Comparison of ENCODE assay signal across 8 cellular contexts in genomic region chr2:159615187-159615935, GRCh38. TPM values are rescaled to one million over a fixed set of nuclear protein-coding genes. Genes with fewer than 3 reads are reported as not detected.
DNase-seq lines count a peak whose midpoint lies in the region; ATAC-seq and TF ChIP-seq lines count a peak whose summit lies in the region.

No MANE protein-coding gene starts in this region.

- H3K4me1 ChIP-seq in CD4-positive, CD25-positive, alpha-beta regulatory T cell (ENCODE audit: control insufficient read depth, insufficient read depth, low read length, poor library complexity, severe bottlenecking): peaks cover 20% of the 10 kb centered on the region

- H3K4me1 Mint-ChIP-seq in CD4-positive, CD25-positive, alpha-beta regulatory T cell: peaks cover 5 to 14% (median 8%) of the 10 kb centered on the region in 4 donors

- 1% methylated on average over 28 to 42 of the region's 45 CpGs for WGBS in lower leg skin, 2 donors

- DNase-seq in CD4-positive, CD25-positive, alpha-beta regulatory T cell: peak; percentile 17 to 44 (median 32)
- DNase-seq in NCI-H526 treated with DMSO at 0.1 percent for 48 hours (lab: John Stamatoyannopoulos, UW) (peak; percentile 89), lower leg skin (ENCODE audit: low spot score in 2 of 2) (peak; percentile 88 to 97)
- peak; percentile 42 to 50 for DNase-seq in activated CD4-positive, alpha-beta T cell treated with anti-CD3 and anti-CD28 coated beads, Interleukin-2, amount 50 U/mL, for 48 hours
- peak; percentile 5 for DNase-seq in effector CD4-positive, alpha-beta T cell
- DNase-seq in stimulated activated CD4-positive, alpha-beta T cell treated with anti-CD3 and anti-CD28 coated beads, Interleukin-4, amount 100 ng/mL, for 48 hours (ENCODE audit: low read depth in 2 of 2): peak; percentile 12 to 28

- intact Hi-C loops in lower leg skin (cut with DNase I; ENCODE audit: low total_unique reads): no loop called here

- H3K27ac Mint-ChIP-seq in CD4-positive, CD25-positive, alpha-beta regulatory T cell: peak overlapping the region in 2 of 3 donors; percentile 35 to 78

- H3K27me3 Mint-ChIP-seq in CD4-positive, CD25-positive, alpha-beta regulatory T cell: peaks cover 32% of the 10 kb centered on the region

- peaks cover 11% of the 10 kb centered on the region for H3K27me3 ChIP-seq in CD4-positive, CD25-positive, alpha-beta regulatory T cell (ENCODE audit: control insufficient read depth, insufficient read depth, low read length)

- no peaks in the 10 kb centered on the region for H3K9me3 ChIP-seq in CD4-positive, CD25-positive, alpha-beta regulatory T cell (ENCODE audit: control insufficient read depth in 2 of 2, low read length in 2 of 2)

- H3K27ac ChIP-seq in CD4-positive, CD25-positive, alpha-beta regulatory T cell (ENCODE audit: insufficient read depth, low read length, poor library complexity, severe bottlenecking): peak overlapping the region; percentile 23

- peak overlapping the region; percentile 69 for H3K4me3 ChIP-seq in CD4-positive, CD25-positive, alpha-beta regulatory T cell (ENCODE audit: low read depth, low read length)
- H3K4me3 ChIP-seq in lower leg skin (ENCODE audit: low read depth, poor library complexity, severe bottlenecking): peak overlapping the region; percentile 84

- H3K36me3 Mint-ChIP-seq in CD4-positive, CD25-positive, alpha-beta regulatory T cell: no peaks in the 10 kb centered on the region

- TF ChIP-seq CTCF in lower leg skin (IDR thresholded peaks at IDR 0.05): no peak

- no peaks in the 10 kb centered on the region for H3K36me3 ChIP-seq in CD4-positive, CD25-positive, alpha-beta regulatory T cell (ENCODE audit: control insufficient read depth, insufficient read depth, low read length)

- peaks cover 0 to 2% (median 0%) of the 10 kb centered on the region in 7 donors for H3K9me3 Mint-ChIP-seq in CD4-positive, CD25-positive, alpha-beta regulatory T cell

- TF ChIP-seq POLR2A in lower leg skin (IDR thresholded peaks at IDR 0.05): peak in 1 of 2 donors; percentile 61

- ATAC-seq in CD4-positive, CD25-positive, alpha-beta regulatory T cell (ENCODE audit: low read depth in 2 of 2): peak; percentile 47 to 58
- ATAC-seq in GM19372 (IDR thresholded peaks at IDR 0.05; ENCODE audit: low read depth, unreplicated experiment) (peak; percentile 75), HG03460 (IDR thresholded peaks at IDR 0.05; ENCODE audit: unreplicated experiment) (peak; percentile 69)

- H3K4me3 Mint-ChIP-seq in CD4-positive, CD25-positive, alpha-beta regulatory T cell: peak overlapping the region; percentile 88 to 95 (median 92)

RNA-seq across cellular contexts. Expression of gene BAZ2B, which starts 1.0 kb away (rescaled TPM):
- 39.6 TPM for total RNA-seq in CD4-positive, CD25-positive, alpha-beta regulatory T cell
- 10 to 100 TPM in 1 of 4 donors, 1 to 10 TPM in 3; 7.8 to 15.6 (median 9.4) TPM for polyA plus RNA-seq in CD4-positive, CD25-positive, alpha-beta regulatory T cell
- total RNA-seq in lower leg skin: 10 to 100 TPM; 46.8 to 72.8 (median 53.4) TPM

Comparison
In these comparisons a context has a peak if more than half of its experiments do, and no peak if none do; other contexts are left out.
1. Peak in every context shown above with its lines: DNase-seq, ATAC-seq, H3K4me3 ChIP-seq and H3K27ac ChIP-seq.
2. DNase-seq: peak in every context shown above with its lines; median percentile 92 in lower leg skin; 89 in NCI-H526 treated with DMSO at 0.1 percent for 48 hours; 46 in activated CD4-positive, alpha-beta T cell treated with anti-CD3 and anti-CD28 coated beads, Interleukin-2, amount 50 U/mL, for 48 hours; 32 in CD4-positive, CD25-positive, alpha-beta regulatory T cell; 20 in stimulated activated CD4-positive, alpha-beta T cell treated with anti-CD3 and anti-CD28 coated beads, Interleukin-4, amount 100 ng/mL, for 48 hours; 5 in effector CD4-positive, alpha-beta T cell.